Comparison of ENCODE assay signal across 11 cellular contexts in genomic region chr7:112103246-112103645, GRCh38.
DNase-seq lines count a peak whose midpoint lies in the region; ATAC-seq, FAIRE-seq and TF ChIP-seq lines count a peak whose summit lies in the region.
"Had no signal": no experiment of that assay in that cellular context is flagged by ENCODE, and none has a peak within 500 bp of the region (broad histone marks: within the 10 kb centered on the region; RNA-seq: fewer than 3 reads in every experiment).

No MANE protein-coding gene starts in this region.

- H3K4ac ChIP-seq in mesenchymal stem cell (ENCODE audit: low read depth in 1 of 2, low read length in 2 of 2) = no peak overlapping the region

- H3K9ac ChIP-seq in mammary epithelial cell (ENCODE audit: insufficient read depth, low read length) (no peak overlapping the region), mesenchymal stem cell (ENCODE audit: low read length) (no peak overlapping the region)
- H3K9ac ChIP-seq: KMS-11 had no signal

- dilution Hi-C loops in mammary epithelial cell (cut with HindIII; ENCODE audit: low sequenced_read_pairs) = no loop called here

- DNase-seq in GM18507 (ENCODE audit: extremely low spot score, insufficient read length, low read depth) (no peak), NB4 (ENCODE audit: low read depth) (peak; percentile 54), mammary epithelial cell (peak; percentile 68), mesenchymal stem cell (peak; percentile 44), SK-N-DZ (ENCODE audit: low spot score) (no peak), D341Med (ENCODE audit: low spot score) (no peak)
- DNase-seq: activated gamma-delta T cell; stimulated activated CD4-positive, alpha-beta T cell treated with anti-CD3 and anti-CD28 coated beads, Interleukin-15, amount 100 ng/mL, for 24 hours; stimulated activated naive CD4-positive, alpha-beta T cell treated with Interleukin-2 at 50 U/mL for 16 hours had no signal

- no peak overlapping the region for H3K18ac ChIP-seq in mesenchymal stem cell (ENCODE audit: low read depth in 1 of 2, low read length in 2 of 2)

- no peak overlapping the region for H4K8ac ChIP-seq in mesenchymal stem cell (ENCODE audit: low read length)

- no peak overlapping the region for H2BK12ac ChIP-seq in mesenchymal stem cell (ENCODE audit: low read length in 2 of 2)

- H2BK15ac ChIP-seq in mesenchymal stem cell (ENCODE audit: low read depth, poor library complexity, severe bottlenecking) = no peak overlapping the region

- H3K27ac ChIP-seq in mammary epithelial cell (ENCODE audit: insufficient read depth, low read depth, low read length) (no peak overlapping the region), mesenchymal stem cell (ENCODE audit: low read length, poor library complexity, severe bottlenecking) (no peak overlapping the region)
- H3K27ac ChIP-seq: KMS-11 had no signal

- H4K91ac ChIP-seq in mesenchymal stem cell (ENCODE audit: low read length) = no peak overlapping the region

- no peaks in the 10 kb centered on the region for H4K20me1 ChIP-seq in mammary epithelial cell (ENCODE audit: insufficient read depth, low read length)

- H3K27me3 ChIP-seq in mammary epithelial cell (ENCODE audit: insufficient read depth, low read length) = no peaks in the 10 kb centered on the region
- H3K27me3 ChIP-seq in mesenchymal stem cell (ENCODE audit: control insufficient read depth in 1 of 2, insufficient read depth in 1 of 2, low read length in 2 of 2) = no peaks in the 10 kb centered on the region

- intact Hi-C loops in mammary epithelial cell (cut with micrococcal nuclease) = no loop called here

- H2AFZ ChIP-seq in mammary epithelial cell (ENCODE audit: low read depth, low read length) (no peak overlapping the region), mesenchymal stem cell (ENCODE audit: low read depth, low read length) (no peak overlapping the region)

- no peak for TF ChIP-seq CTCF in NB4 (IDR thresholded peaks at IDR 0.05; ENCODE audit: low read depth, low read length)
- TF ChIP-seq CTCF in mammary epithelial cell (conservative IDR thresholded peaks at IDR 0.05 in 1 of 2, IDR thresholded peaks at IDR 0.05 in 1 of 2; ENCODE audit: extremely low read depth in 1 of 2, insufficient read depth in 1 of 2, low read depth in 1 of 2, low read length in 2 of 2) = no peak

- in situ Hi-C loops in mammary epithelial cell (cut with MboI; ENCODE audit: low sequenced_read_pairs in 2 of 2) = no loop called here

- CTCF ChIA-PET in mammary epithelial cell (lab: Charles Lee; ENCODE audit: low non-redundant PET) = no interaction called here

- H3K9me3 ChIP-seq in mammary epithelial cell (replicated peaks; ENCODE audit: insufficient read depth, low read length) (no peaks in the 10 kb centered on the region), mesenchymal stem cell (ENCODE audit: control insufficient read depth, low read length) (no peaks in the 10 kb centered on the region)

- TF ChIP-seq POLR2A in NB4 (IDR thresholded peaks at IDR 0.05; ENCODE audit: extremely low read depth, insufficient read length) = no peak

- peak overlapping the region; percentile 23 for H3K4me2 ChIP-seq in mammary epithelial cell (ENCODE audit: insufficient read depth, low read depth, low read length)
- H3K4me2 ChIP-seq in mesenchymal stem cell (ENCODE audit: low read length, poor library complexity, severe bottlenecking) = no peak overlapping the region
- H3K4me2 ChIP-seq: KMS-11 had no signal

- H3K4me1 ChIP-seq in mammary epithelial cell (ENCODE audit: insufficient read depth, low read length) (peaks cover 6% of the 10 kb centered on the region), mesenchymal stem cell (ENCODE audit: control insufficient read depth, insufficient read depth, low read depth, low read length) (peaks cover 3% of the 10 kb centered on the region)

- H3K14ac ChIP-seq in mesenchymal stem cell (ENCODE audit: low read length in 2 of 2) = no peak overlapping the region

- peak; percentile 9 for FAIRE-seq in GM18507 (lab: Jason Lieb, UNC)

- WGBS in mammary epithelial cell (ENCODE audit: low coverage, missing lambda C conversion rate) = 58% methylated on average over 2 of the region's 2 CpGs
- WGBS in mesenchymal stem cell = 53% methylated on average over 2 of the region's 2 CpGs

- H3K79me2 ChIP-seq in mammary epithelial cell (ENCODE audit: insufficient read depth, low read length) = peaks cover 11% of the 10 kb centered on the region

- BruUV-seq in mammary epithelial cell (replicated peaks; lab: Mats Ljungman, UMichigan) = no TSS peak

- H3K23ac ChIP-seq in mesenchymal stem cell (ENCODE audit: low read length in 2 of 2) = no peak overlapping the region

- H2BK5ac ChIP-seq in mesenchymal stem cell (ENCODE audit: low read depth, low read length, poor library complexity, severe bottlenecking) = no peak overlapping the region

- H2BK120ac ChIP-seq in mesenchymal stem cell (ENCODE audit: low read depth, low read length) = no peak overlapping the region

- no peaks in the 10 kb centered on the region for H3K36me3 ChIP-seq in mammary epithelial cell (ENCODE audit: insufficient read depth, low read length)
- H3K36me3 ChIP-seq in mesenchymal stem cell (ENCODE audit: control insufficient read depth in 1 of 2, insufficient read depth in 2 of 2, low read depth in 1 of 2, low read length in 2 of 2) = no peaks in the 10 kb centered on the region

- peaks cover 18% of the 10 kb centered on the region for H3K79me1 ChIP-seq in mesenchymal stem cell (replicated peaks; ENCODE audit: low read length, poor library complexity, severe bottlenecking)

- ATAC-seq in HG03378 (IDR thresholded peaks at IDR 0.05; ENCODE audit: unreplicated experiment) = no peak

- H2AK5ac ChIP-seq in mesenchymal stem cell (ENCODE audit: low read length, severe bottlenecking) = no peak overlapping the region

- H3K4me3 ChIP-seq in NB4 (ENCODE audit: low read depth, low read length) (no peak overlapping the region), mammary epithelial cell (replicated peaks in 1 of 3; ENCODE audit: insufficient read depth in 1 of 3, low read depth in 2 of 3, low read length in 3 of 3) (no peak overlapping the region), mesenchymal stem cell (ENCODE audit: insufficient read depth in 1 of 2, low read depth in 1 of 2, low read length in 2 of 2) (no peak overlapping the region)

Comparison
In these comparisons a context has a peak if more than half of its experiments do, and no peak if none do; other contexts are left out.
1. DNase-seq: peak in NB4 (single experiment), mammary epithelial cell (single experiment) and mesenchymal stem cell (single experiment); none in GM18507 (single experiment), SK-N-DZ (single experiment) and D341Med (single experiment).